Comparison of ENCODE assay signal across 12 cellular contexts in the genomic region with DNA sequence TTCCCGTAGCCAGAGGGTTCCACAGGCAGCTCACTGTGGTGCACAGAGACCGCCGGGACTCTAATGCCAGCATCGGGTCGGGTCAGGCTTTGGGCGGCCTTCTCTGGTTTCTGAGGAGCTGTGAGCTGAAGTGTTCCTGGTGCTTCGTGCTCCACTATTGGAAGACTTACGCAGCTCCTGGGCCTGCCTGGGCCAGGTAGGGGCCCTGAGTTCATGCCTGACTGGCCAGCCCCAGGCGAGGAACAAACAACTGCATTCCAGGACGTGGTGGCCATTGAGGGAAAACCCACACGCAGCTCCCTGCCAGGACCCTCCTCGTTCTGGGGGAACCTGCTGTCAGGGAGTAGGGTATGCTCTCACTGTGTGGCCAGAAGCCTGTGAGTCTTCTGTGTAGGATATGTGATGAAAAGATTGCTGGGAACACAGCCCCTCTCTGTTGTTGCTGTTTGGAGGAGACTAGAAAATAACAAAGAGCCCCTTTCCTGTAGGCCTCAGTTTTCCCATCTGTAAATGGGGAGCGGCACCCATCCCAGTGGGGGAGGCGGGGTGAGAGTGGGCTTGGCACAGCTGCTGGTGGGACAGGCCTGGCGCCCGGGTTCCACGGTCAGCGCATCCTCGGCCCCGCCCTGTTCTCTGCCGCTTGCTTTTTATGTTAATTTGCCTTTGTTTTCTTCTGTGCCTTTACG.
"Had no signal": no experiment of that assay in that cellular context is flagged by ENCODE, and none has a peak within 500 bp of the region (broad histone marks: within the 10 kb centered on the region; RNA-seq: fewer than 3 reads in every experiment).

No MANE protein-coding gene starts in this region.

- H3K9me3 Mint-ChIP-seq: endodermal cell; naive B cell; T-helper 1 cell treated with Interleukin-12 subunit alpha and Interleukin-12 subunit beta and Interleukin-4 antibody, amounts not matched to agents 30 μg/mL and 1 μg/mL, for 36 hours had no signal

- H3K4me3 Mint-ChIP-seq: activated CD4-positive, alpha-beta T cell treated with anti-CD3 and anti-CD28 coated beads for 36 hours; endodermal cell; T-helper 1 cell treated with Interleukin-12 subunit alpha and Interleukin-12 subunit beta and Interleukin-4 antibody, amounts not matched to agents 30 μg/mL and 1 μg/mL, for 36 hours had no signal

- H3K4me1 Mint-ChIP-seq: endodermal cell had no signal

- ATAC-seq: left lobe of liver; stimulated activated naive CD8-positive, alpha-beta T cell treated with anti-CD3 and anti-CD28 coated beads, Interleukin-15, Interleukin-2, amounts not matched to agents 100 U/mL and 50 U/mL, for 24 hours had no signal

- H3K4me3 ChIP-seq: adrenal gland, right atrium auricular region had no signal

- H3K9me3 ChIP-seq: adrenal gland, right atrium auricular region had no signal

- H3K4me1 ChIP-seq: right atrium auricular region had no signal

- H3K27ac Mint-ChIP-seq: activated CD4-positive, alpha-beta T cell treated with anti-CD3 and anti-CD28 coated beads for 36 hours; endodermal cell had no signal

- DNase-seq: activated CD4-positive, alpha-beta T cell treated with anti-CD3 and anti-CD28 coated beads for 36 hours; activated effector memory CD4-positive, alpha-beta T cell treated with Interleukin-2 at 50 U/mL for 16 hours; adrenal gland; endodermal cell; naive B cell; small intestine; stimulated activated CD4-positive, alpha-beta T cell treated with anti-CD3 and anti-CD28 coated beads, Interleukin-4, amount 100 ng/mL, for 24 hours; stimulated activated naive CD8-positive, alpha-beta T cell treated with anti-CD3 and anti-CD28 coated beads, Interleukin-15, Interleukin-2, amounts not matched to agents 100 U/mL and 50 U/mL, for 24 hours; trophoblast cell had no signal

- H3K27me3 Mint-ChIP-seq: activated CD4-positive, alpha-beta T cell treated with anti-CD3 and anti-CD28 coated beads for 36 hours; naive B cell had no signal

- H3K27ac ChIP-seq: adrenal gland, right atrium auricular region had no signal

- FAIRE-seq: small intestine had no signal
